8 cellular contexts compared by ENCODE assay signal in genomic region chr1:181485276-181486097, GRCh38. TPM values are rescaled to one million over a fixed set of nuclear protein-coding genes. Genes with fewer than 3 reads are reported as not detected.
DNase-seq lines count a peak whose midpoint lies in the region; ATAC-seq, FAIRE-seq and TF ChIP-seq lines count a peak whose summit lies in the region.

No MANE protein-coding gene starts in this region.

- H3K27ac Mint-ChIP-seq in osteocyte (ENCODE audit: unreplicated experiment) = no peak overlapping the region

- H3K4me1 ChIP-seq in HUES64 (ENCODE audit: insufficient read depth, low read length) = peaks cover 15% of the 10 kb centered on the region; the same call in 1 of the 2 replicates
- H3K4me1 ChIP-seq in tibial nerve = peaks cover 0 to 29% (median 0%) of the 10 kb centered on the region in 4 donors

- in situ Hi-C loops in brain microvascular endothelial cell (cut with HindIII; ENCODE audit: low pct_ligation_motif_present, low sequenced_read_pairs) = no loop called here

- DNase-seq in DMS79 treated with DMSO at 0.1 percent for 48 hours (lab: John Stamatoyannopoulos, UW) (peak; percentile 84), bronchial epithelial cell (ENCODE audit: low read depth) (peak; percentile 2), osteocyte (ENCODE audit: extremely low spot score, unreplicated experiment) (peak; percentile 83), brain microvascular endothelial cell (no peak), tibial nerve (ENCODE audit: low spot score in 2 of 2) (no peak), superior temporal gyrus (ENCODE audit: extremely low spot score) (no peak)

- H3K9ac ChIP-seq in HUES64 (ENCODE audit: low read depth, low read length) = no peak overlapping the region

- TF ChIP-seq CTCF in bronchial epithelial cell (IDR thresholded peaks at IDR 0.05; ENCODE audit: insufficient read depth, low read length, severe bottlenecking) = peak; percentile 3
- TF ChIP-seq CTCF in osteocyte (IDR thresholded peaks at IDR 0.05) = no peak
- TF ChIP-seq CTCF in brain microvascular endothelial cell (IDR thresholded peaks at IDR 0.05; ENCODE audit: low read depth, low read length, missing control alignments) = no peak
- TF ChIP-seq CTCF in tibial nerve (IDR thresholded peaks at IDR 0.05) = no peak

- H3K27me3 Mint-ChIP-seq in osteocyte (ENCODE audit: unreplicated experiment) = peaks cover 66% of the 10 kb centered on the region

- FAIRE-seq in bronchial epithelial cell (lab: Jason Lieb, UNC) = no peak

- peak; percentile 41 for ATAC-seq in GM19452 (IDR thresholded peaks at IDR 0.05; ENCODE audit: unreplicated experiment)

- no peak overlapping the region for H3K4me3 Mint-ChIP-seq in osteocyte (ENCODE audit: unreplicated experiment)

- H3K9me3 ChIP-seq in HUES64 (ENCODE audit: insufficient read depth, low read depth, low read length) (0 out of 2 replicates have a peak, but pooled peaks cover 3% of the 10 kb centered on the region), tibial nerve (no peaks in the 10 kb centered on the region)

- TF ChIP-seq EP300 in tibial nerve (IDR thresholded peaks at IDR 0.05) = no peak

- H3K36me3 Mint-ChIP-seq in osteocyte (ENCODE audit: unreplicated experiment) = no peaks in the 10 kb centered on the region

- H3K4me3 ChIP-seq in HUES64 (ENCODE audit: low read length) = peak overlapping the region; percentile 44
- H3K4me3 ChIP-seq in bronchial epithelial cell (ENCODE audit: low read depth, low read length) = no peak overlapping the region
- H3K4me3 ChIP-seq in brain microvascular endothelial cell (ENCODE audit: low read depth, low read length) = no peak overlapping the region
- no peak overlapping the region for H3K4me3 ChIP-seq in tibial nerve

- H3K36me3 ChIP-seq in HUES64 (ENCODE audit: insufficient read depth, low read length) (no peaks in the 10 kb centered on the region), bronchial epithelial cell (ENCODE audit: control insufficient read depth, insufficient read depth, low read length) (no peaks in the 10 kb centered on the region), brain microvascular endothelial cell (replicated peaks) (no peaks in the 10 kb centered on the region), tibial nerve (no peaks in the 10 kb centered on the region)

- H3K27me3 ChIP-seq in HUES64 (ENCODE audit: insufficient read depth, low read length) = peaks cover 88% of the 10 kb centered on the region
- H3K27me3 ChIP-seq in bronchial epithelial cell (ENCODE audit: control insufficient read depth, insufficient read depth, low read length) = peaks cover 40% of the 10 kb centered on the region
- H3K27me3 ChIP-seq in brain microvascular endothelial cell (replicated peaks) = peaks cover 53% of the 10 kb centered on the region
- peaks cover 0 to 77% of the 10 kb centered on the region in 2 donors for H3K27me3 ChIP-seq in tibial nerve

- 12% methylated on average over 44 of the region's 44 CpGs for WGBS in HUES64
- WGBS in tibial nerve, 2 donors = 4% methylated on average over 44 of the region's 44 CpGs

- no peak for TF ChIP-seq POLR2A in tibial nerve (IDR thresholded peaks at IDR 0.05)

- peaks cover 8% of the 10 kb centered on the region for H3K4me1 Mint-ChIP-seq in osteocyte (ENCODE audit: unreplicated experiment)

- no peaks in the 10 kb centered on the region for H3K9me3 Mint-ChIP-seq in osteocyte (ENCODE audit: unreplicated experiment)

- H3K27ac ChIP-seq in HUES64 (ENCODE audit: low read depth, low read length) = no peak overlapping the region
- H3K27ac ChIP-seq in brain microvascular endothelial cell = no peak overlapping the region
- H3K27ac ChIP-seq in tibial nerve = no peak overlapping the region

RNA-seq across cellular contexts. Expression of gene CACNA1E, which starts 2.2 kb away (rescaled TPM):
- polyA plus RNA-seq in HUES64 (2013, experiment 1 of 2) = 0.45 TPM
- polyA plus RNA-seq in HUES64 (2013, experiment 2 of 2) = 0.32 TPM
- total RNA-seq in bronchial epithelial cell (under 0.01 TPM in 1 of 2 replicates, not detected in the other), osteocyte (not detected in 2 replicates), tibial nerve (not detected)

Comparison
In these comparisons a context has a peak if more than half of its experiments do, and no peak if none do; other contexts are left out.
1. DNase-seq: peak in DMS79 treated with DMSO at 0.1 percent for 48 hours (single experiment), bronchial epithelial cell (single experiment) and osteocyte (single experiment); none in brain microvascular endothelial cell (single experiment), tibial nerve (0 of 2) and superior temporal gyrus (single experiment).